1 cellular context compared by ENCODE assay signal in the genomic region with DNA sequence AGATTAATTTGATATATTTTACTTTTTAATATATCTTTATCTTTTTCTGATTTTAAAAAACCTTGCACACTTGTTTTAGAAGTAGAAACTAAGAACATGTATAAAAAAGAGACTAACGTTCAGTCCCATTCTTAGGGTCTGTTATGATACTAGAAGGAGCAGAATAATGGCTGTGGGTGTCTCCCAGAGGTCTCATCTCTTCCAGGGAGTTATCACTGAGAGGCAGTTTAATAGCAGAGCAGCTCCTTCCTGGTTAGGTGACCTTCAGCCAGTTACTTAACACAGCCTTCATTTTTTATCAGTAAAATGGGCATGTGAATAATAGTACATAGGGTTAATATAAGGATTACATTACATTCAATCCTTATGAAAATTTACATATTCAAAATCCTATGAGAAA.
TF ChIP-seq lines count a peak whose summit lies in the region.

No MANE protein-coding gene starts in this region.

TF ChIP-seq in K562, 482 proteins besides CTCF, POLR2A, EP300 and RAD21:
- TF ChIP-seq CEBPB (tag; IDR thresholded peaks at IDR 0.05) (no peak), TBP (optimal IDR thresholded peaks at IDR 0.05; ENCODE audit: low read depth, low read length) (peak; percentile 87), MED1 (CRISPR knock-in tag; IDR thresholded peaks at IDR 0.05; ENCODE audit: borderline replicate concordance) (no peak), GTF2A2 (tag; IDR thresholded peaks at IDR 0.05) (peak; percentile 60; the same call in 1 of the 2 replicates), RBBP5 (IDR thresholded peaks at IDR 0.05; ENCODE audit: borderline replicate concordance, insufficient read depth, low read length, poor library complexity, severe bottlenecking) (no peak), PML (IDR thresholded peaks at IDR 0.05; ENCODE audit: low read length) (peak; percentile 83), TEAD4 (IDR thresholded peaks at IDR 0.05; ENCODE audit: low read length) (peak; percentile 40; the same call in 1 of the 2 replicates), TEAD4 (CRISPR knock-in tag; IDR thresholded peaks at IDR 0.05; ENCODE audit: borderline replicate concordance) (no peak), RBFOX2 (IDR thresholded peaks at IDR 0.05; ENCODE audit: low read depth, low read length) (peak; percentile 53; the same call in 1 of the 2 replicates), CREM (IDR thresholded peaks at IDR 0.05; ENCODE audit: low read depth) (no peak), POLR2AphosphoS5 (IDR thresholded peaks at IDR 0.05; ENCODE audit: control insufficient read depth, insufficient read depth, low read depth, low read length) (peak; percentile 51; the same call in 1 of the 2 replicates), ZNF644 (tag; IDR thresholded peaks at IDR 0.05; ENCODE audit: low read depth) (no peak)
- TF ChIP-seq, protein P1, sequence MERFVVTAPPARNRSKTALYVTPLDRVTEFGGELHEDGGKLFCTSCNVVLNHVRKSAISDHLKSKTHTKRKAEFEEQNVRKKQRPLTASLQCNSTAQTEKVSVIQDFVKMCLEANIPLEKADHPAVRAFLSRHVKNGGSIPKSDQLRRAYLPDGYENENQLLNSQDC (CRISPR knock-in tag; IDR thresholded peaks at IDR 0.05) = no peak
- TF ChIP-seq, protein P2, sequence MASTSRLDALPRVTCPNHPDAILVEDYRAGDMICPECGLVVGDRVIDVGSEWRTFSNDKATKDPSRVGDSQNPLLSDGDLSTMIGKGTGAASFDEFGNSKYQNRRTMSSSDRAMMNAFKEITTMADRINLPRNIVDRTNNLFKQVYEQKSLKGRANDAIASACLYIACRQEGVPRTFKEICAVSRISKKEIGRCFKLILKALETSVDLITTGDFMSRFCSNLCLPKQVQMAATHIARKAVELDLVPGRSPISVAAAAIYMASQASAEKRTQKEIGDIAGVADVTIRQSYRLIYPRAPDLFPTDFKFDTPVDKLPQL (IDR thresholded peaks at IDR 0.05; ENCODE audit: extremely low read depth, insufficient read length) = peak; percentile 63
